Comparison of ENCODE assay signal across 1 cellular context in genomic region chr5:176995122-176995490, GRCh38.
TF ChIP-seq lines count a peak whose summit lies in the region.

No MANE protein-coding gene starts in this region.

TF ChIP-seq in K562, 482 proteins besides CTCF, POLR2A, EP300 and RAD21 (continues in another document):
- TF ChIP-seq ZNF766 (CRISPR knock-in tag; conservative IDR thresholded peaks at IDR 0.05) (0 out of 2 replicates have a peak, but pooled peaks have one; percentile 3), CEBPZ (IDR thresholded peaks at IDR 0.05; ENCODE audit: borderline replicate concordance, low read depth, low read length) (no peak), MTF1 (CRISPR knock-in tag; IDR thresholded peaks at IDR 0.05; ENCODE audit: borderline replicate concordance) (no peak), SMARCA5 (IDR thresholded peaks at IDR 0.05) (peak; percentile 56; the same call in 1 of the 2 replicates), ETV6 (IDR thresholded peaks at IDR 0.05; ENCODE audit: borderline replicate concordance in 1 of 2, low read depth in 2 of 2, low read length in 1 of 2) (0 out of 4 replicates have a peak, but pooled peaks of 1 of the 2 experiments have one; percentile 28), ETV6 (CRISPR knock-in tag; IDR thresholded peaks at IDR 0.05; ENCODE audit: borderline replicate concordance) (no peak), ZNF589 (CRISPR knock-in tag; IDR thresholded peaks at IDR 0.05; ENCODE audit: low read depth) (0 out of 2 replicates have a peak, but pooled peaks have one; percentile 59), LARP7 (IDR thresholded peaks at IDR 0.05) (no peak), EP400 (IDR thresholded peaks at IDR 0.05) (no peak), BCOR (IDR thresholded peaks at IDR 0.05) (peak; percentile 86), GTF2A2 (tag; IDR thresholded peaks at IDR 0.05) (no peak), MAZ (CRISPR knock-in tag; conservative IDR thresholded peaks at IDR 0.05 in 1 of 2, IDR thresholded peaks at IDR 0.05 in 1 of 2) (no peak), EHMT2 (IDR thresholded peaks at IDR 0.05) (peak; percentile 19; the same call in 1 of the 2 replicates), ZNF3 (CRISPR knock-in tag; IDR thresholded peaks at IDR 0.05) (no peak), MEF2D (tag; conservative IDR thresholded peaks at IDR 0.05; ENCODE audit: low read depth) (peak; percentile 2; the same call in 1 of the 2 replicates), E2F3 (CRISPR knock-in tag; IDR thresholded peaks at IDR 0.05) (no peak), JUN (IDR thresholded peaks at IDR 0.05; ENCODE audit: borderline replicate concordance, low read depth, low read length) (no peak), JUN (CRISPR knock-in tag; IDR thresholded peaks at IDR 0.05; ENCODE audit: borderline replicate concordance) (0 out of 2 replicates have a peak, but pooled peaks have one; percentile 5), KDM5B (IDR thresholded peaks at IDR 0.05; ENCODE audit: insufficient replicate concordance, low read depth, low read length) (no peak), HMBOX1 (IDR thresholded peaks at IDR 0.05) (peak; percentile 48), AFF1 (IDR thresholded peaks at IDR 0.05; ENCODE audit: low read depth in 1 of 2, partially characterized antibody in 2 of 2) (peak in 1 of 2 experiments; percentile 6), MAFG (tag; conservative IDR thresholded peaks at IDR 0.05) (0 out of 2 replicates have a peak, but pooled peaks have one; percentile 1), TBL1XR1 (IDR thresholded peaks at IDR 0.05; ENCODE audit: low read length in 2 of 2) (0 out of 4 replicates have a peak, but pooled peaks of 1 of the 2 experiments have one; percentile 2), SMARCC2 (IDR thresholded peaks at IDR 0.05; ENCODE audit: low read depth) (0 out of 2 replicates have a peak, but pooled peaks have one; percentile 65), HDAC3 (IDR thresholded peaks at IDR 0.05; ENCODE audit: borderline replicate concordance, partially characterized antibody) (peak; percentile 1), HDGF (IDR thresholded peaks at IDR 0.05) (peak; percentile 32; the same call in 1 of the 2 replicates), SMARCA4 (IDR thresholded peaks at IDR 0.05) (peak; percentile 75), RBBP5 (IDR thresholded peaks at IDR 0.05; ENCODE audit: borderline replicate concordance, insufficient read depth, low read length, poor library complexity, severe bottlenecking) (peak; percentile 68), POLR2G (IDR thresholded peaks at IDR 0.05; ENCODE audit: low read depth, low read length) (no peak), DPF2 (IDR thresholded peaks at IDR 0.05) (peak; percentile 93), HDAC1 (IDR thresholded peaks at IDR 0.05) (peak in 1 of 2 experiments; percentile 38; a peak in 1 of 4 replicates), SMARCE1 (IDR thresholded peaks at IDR 0.05) (peak; percentile 83), MYC (IDR thresholded peaks at IDR 0.05; ENCODE audit: low read depth, low read length) (no peak), MYC (CRISPR knock-in tag; IDR thresholded peaks at IDR 0.05; ENCODE audit: borderline replicate concordance, low read depth) (no peak), ZNF609 (CRISPR knock-in tag; IDR thresholded peaks at IDR 0.05; ENCODE audit: borderline replicate concordance) (no peak), EWSR1 (IDR thresholded peaks at IDR 0.05; ENCODE audit: borderline replicate concordance, low read depth, partially characterized antibody) (no peak), NONO (IDR thresholded peaks at IDR 0.05; ENCODE audit: low read depth in 2 of 2, low read length in 1 of 2) (no peak), ARID1B (IDR thresholded peaks at IDR 0.05) (peak; percentile 11; the same call in 1 of the 2 replicates), ZBTB12 (CRISPR knock-in tag; IDR thresholded peaks at IDR 0.05) (no peak), HDAC2 (IDR thresholded peaks at IDR 0.05) (peak; percentile 89), LCOR (CRISPR knock-in tag; IDR thresholded peaks at IDR 0.05) (no peak)
- TF ChIP-seq, protein P1, sequence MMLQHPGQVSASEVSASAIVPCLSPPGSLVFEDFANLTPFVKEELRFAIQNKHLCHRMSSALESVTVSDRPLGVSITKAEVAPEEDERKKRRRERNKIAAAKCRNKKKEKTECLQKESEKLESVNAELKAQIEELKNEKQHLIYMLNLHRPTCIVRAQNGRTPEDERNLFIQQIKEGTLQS (IDR thresholded peaks at IDR 0.05): peak; percentile 53; the same call in 1 of the 2 replicates
- TF ChIP-seq, protein P1 (CRISPR knock-in tag; conservative IDR thresholded peaks at IDR 0.05): peak; percentile 51
- TF ChIP-seq, protein P2, sequence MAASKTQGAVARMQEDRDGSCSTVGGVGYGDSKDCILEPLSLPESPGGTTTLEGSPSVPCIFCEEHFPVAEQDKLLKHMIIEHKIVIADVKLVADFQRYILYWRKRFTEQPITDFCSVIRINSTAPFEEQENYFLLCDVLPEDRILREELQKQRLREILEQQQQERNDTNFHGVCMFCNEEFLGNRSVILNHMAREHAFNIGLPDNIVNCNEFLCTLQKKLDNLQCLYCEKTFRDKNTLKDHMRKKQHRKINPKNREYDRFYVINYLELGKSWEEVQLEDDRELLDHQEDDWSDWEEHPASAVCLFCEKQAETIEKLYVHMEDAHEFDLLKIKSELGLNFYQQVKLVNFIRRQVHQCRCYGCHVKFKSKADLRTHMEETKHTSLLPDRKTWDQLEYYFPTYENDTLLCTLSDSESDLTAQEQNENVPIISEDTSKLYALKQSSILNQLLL (CRISPR knock-in tag; IDR thresholded peaks at IDR 0.05; ENCODE audit: borderline replicate concordance): no peak
